18 cellular contexts compared by ENCODE assay signal in the genomic region with DNA sequence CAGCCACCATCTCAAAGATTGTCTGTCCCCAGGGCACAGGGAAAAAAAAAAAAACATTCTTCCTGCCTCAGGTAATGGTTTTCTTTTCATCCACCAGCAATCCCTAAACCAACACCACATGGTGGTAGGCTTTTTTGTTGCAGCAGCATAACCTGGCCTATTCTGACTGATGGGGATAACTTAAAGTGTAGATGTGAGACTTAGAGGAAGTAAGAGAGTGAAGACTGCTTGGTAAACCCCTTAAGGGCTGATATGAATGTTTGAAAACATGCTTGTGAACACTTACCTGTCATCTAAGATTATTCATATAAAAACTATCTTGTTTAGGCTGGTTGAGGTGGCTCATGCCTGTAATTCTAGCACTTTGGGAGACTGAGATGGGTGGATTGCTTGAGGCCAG.
DNase-seq lines count a peak whose midpoint lies in the region; ATAC-seq and TF ChIP-seq lines count a peak whose summit lies in the region.
"Had no signal": no experiment of that assay in that cellular context is flagged by ENCODE, and none has a peak within 500 bp of the region (broad histone marks: within the 10 kb centered on the region; RNA-seq: fewer than 3 reads in every experiment).

No MANE protein-coding gene starts in this region.

- H3K4me3 Mint-ChIP-seq in activated CD4-positive, alpha-beta T cell treated with anti-CD3 and anti-CD28 coated beads, Interleukin-2, amount 10 ng/mL, durations not matched to agents 7 days and 5 days, result no peak overlapping the region
- H3K4me3 Mint-ChIP-seq in IgD-negative memory B cell, result peak overlapping the region in 2 of 4 donors; percentile 25 to 47
- H3K4me3 Mint-ChIP-seq in activated naive CD8-positive, alpha-beta T cell treated with anti-CD3 and anti-CD28 coated beads for 36 hours, result no peak overlapping the region

- no peak for TF ChIP-seq CTCF in smooth muscle cell (IDR thresholded peaks at IDR 0.05; ENCODE audit: borderline replicate concordance, insufficient read depth, poor library complexity, severe bottlenecking)

- peak overlapping the region; percentile 47 for H3K27ac Mint-ChIP-seq in activated CD4-positive, alpha-beta T cell treated with anti-CD3 and anti-CD28 coated beads, Interleukin-2, amount 10 ng/mL, durations not matched to agents 7 days and 5 days
- H3K27ac Mint-ChIP-seq in IgD-negative memory B cell, result peak overlapping the region in 2 of 3 donors; percentile 18 to 35
- peak overlapping the region; percentile 91 for H3K27ac Mint-ChIP-seq in activated naive CD8-positive, alpha-beta T cell treated with anti-CD3 and anti-CD28 coated beads for 36 hours

- H3K9me3 ChIP-seq in smooth muscle cell (replicated peaks; ENCODE audit: low read depth), result no peaks in the 10 kb centered on the region
- H3K9me3 ChIP-seq: neutrophil, upper lobe of left lung had no signal

- CTCF ChIA-PET in activated CD4-positive, alpha-beta T cell treated with anti-CD3 and anti-CD28 coated beads, Interleukin-2, amount 10 ng/mL, durations not matched to agents 7 days and 5 days (lab: Charles Lee), result interaction anchor here (1.0 to 2.6 kb wide), 3 partner anchors 8 to 249 kb away, joined by 3 to 6 read pairs (median 3); no protein-coding TSS in a partner anchor

- no peak for ATAC-seq in HG03175 (IDR thresholded peaks at IDR 0.05; ENCODE audit: unreplicated experiment)
- ATAC-seq: heart right ventricle, right cardiac atrium had no signal

- H3K4me1 Mint-ChIP-seq in activated CD4-positive, alpha-beta T cell treated with anti-CD3 and anti-CD28 coated beads, Interleukin-2, amount 10 ng/mL, durations not matched to agents 7 days and 5 days, result peaks cover 53% of the 10 kb centered on the region
- peaks cover 36 to 40% (median 40%) of the 10 kb centered on the region in 3 donors for H3K4me1 Mint-ChIP-seq in IgD-negative memory B cell
- H3K4me1 Mint-ChIP-seq in activated naive CD8-positive, alpha-beta T cell treated with anti-CD3 and anti-CD28 coated beads for 36 hours, result peaks cover 35% of the 10 kb centered on the region

- H4K20me1 ChIP-seq in smooth muscle cell (ENCODE audit: low read depth), result no peaks in the 10 kb centered on the region

- no peak overlapping the region for H2AFZ ChIP-seq in smooth muscle cell (ENCODE audit: low read depth)

- no peak overlapping the region for H3K4me3 ChIP-seq in smooth muscle cell
- H3K4me3 ChIP-seq: A549, heart right ventricle, upper lobe of left lung had no signal

- H3K4me2 ChIP-seq in smooth muscle cell, result no peak overlapping the region
- H3K4me2 ChIP-seq: A549 had no signal

- peaks cover 11% of the 10 kb centered on the region for H3K9me3 Mint-ChIP-seq in activated CD4-positive, alpha-beta T cell treated with anti-CD3 and anti-CD28 coated beads, Interleukin-2, amount 10 ng/mL, durations not matched to agents 7 days and 5 days
- peaks cover 0 to 7% (median 4%) of the 10 kb centered on the region in 3 donors for H3K9me3 Mint-ChIP-seq in IgD-negative memory B cell
- H3K9me3 Mint-ChIP-seq in activated naive CD8-positive, alpha-beta T cell treated with anti-CD3 and anti-CD28 coated beads for 36 hours, result peaks cover 6% of the 10 kb centered on the region

- H3K9ac ChIP-seq in smooth muscle cell (ENCODE audit: low read depth), result no peak overlapping the region

- no peaks in the 10 kb centered on the region for H3K79me2 ChIP-seq in smooth muscle cell (ENCODE audit: low read depth)

- POLR2A ChIA-PET in activated CD4-positive, alpha-beta T cell treated with anti-CD3 and anti-CD28 coated beads, Interleukin-2, amount 10 ng/mL, durations not matched to agents 7 days and 5 days (lab: Charles Lee), result no interaction called here

- H3K27me3 Mint-ChIP-seq in activated CD4-positive, alpha-beta T cell treated with anti-CD3 and anti-CD28 coated beads, Interleukin-2, amount 10 ng/mL, durations not matched to agents 7 days and 5 days, result no peaks in the 10 kb centered on the region
- no peaks in the 10 kb centered on the region for H3K27me3 Mint-ChIP-seq in IgD-negative memory B cell
- no peaks in the 10 kb centered on the region for H3K27me3 Mint-ChIP-seq in activated naive CD8-positive, alpha-beta T cell treated with anti-CD3 and anti-CD28 coated beads for 36 hours

- H3F3A ChIP-seq in smooth muscle cell (ENCODE audit: low read depth), result no peaks in the 10 kb centered on the region

- no peaks in the 10 kb centered on the region for H3K4me1 ChIP-seq in smooth muscle cell (ENCODE audit: low read depth)
- H3K4me1 ChIP-seq: upper lobe of left lung had no signal

- DNase-seq in activated CD4-positive, alpha-beta T cell treated with anti-CD3 and anti-CD28 coated beads, Interleukin-2, amount 10 ng/mL, durations not matched to agents 7 days and 5 days, result no peak
- no peak for DNase-seq in activated CD4-positive, alpha-beta T cell treated with anti-CD3 and anti-CD28 coated beads, Interleukin-2, amount 50 U/mL, for 1 hour
- no peak for DNase-seq in activated naive CD8-positive, alpha-beta T cell treated with anti-CD3 and anti-CD28 coated beads for 36 hours
- DNase-seq in smooth muscle cell (lab: John Stamatoyannopoulos, UW; ENCODE audit: unreplicated experiment), result no peak
- no peak for DNase-seq in NCI-H524 treated with DMSO at 0.1 percent for 48 hours (lab: John Stamatoyannopoulos, UW)
- no peak for DNase-seq in cerebellum (ENCODE audit: low spot score)
- DNase-seq: activated gamma-delta T cell treated with Interleukin-2 at 50 U/mL for 16 hours; GDM1; heart right ventricle; KG1; NK-92 treated with Interleukin-12 subunit alpha and Interleukin-12 subunit beta, amount 100 ng/mL, for 24 hours; right cardiac atrium; stimulated activated CD4-positive, alpha-beta T cell treated with anti-CD3 and anti-CD28 coated beads, Interleukin-4, amount 100 ng/mL, for 24 hours; upper lobe of left lung had no signal

- peak overlapping the region; percentile 48 for H3K27ac ChIP-seq in smooth muscle cell (ENCODE audit: low read depth)
- H3K27ac ChIP-seq: A549, neutrophil, upper lobe of left lung had no signal

- no peaks in the 10 kb centered on the region for H3K27me3 ChIP-seq in smooth muscle cell (ENCODE audit: low read depth)
- H3K27me3 ChIP-seq: heart right ventricle, neutrophil, upper lobe of left lung had no signal

- H3K36me3 Mint-ChIP-seq in activated CD4-positive, alpha-beta T cell treated with anti-CD3 and anti-CD28 coated beads, Interleukin-2, amount 10 ng/mL, durations not matched to agents 7 days and 5 days (ENCODE audit: low read depth), result peaks cover 22% of the 10 kb centered on the region
- no peaks in the 10 kb centered on the region for H3K36me3 Mint-ChIP-seq in IgD-negative memory B cell
- H3K36me3 Mint-ChIP-seq in activated naive CD8-positive, alpha-beta T cell treated with anti-CD3 and anti-CD28 coated beads for 36 hours, result peaks cover 13% of the 10 kb centered on the region

- no peaks in the 10 kb centered on the region for H3K36me3 ChIP-seq in smooth muscle cell (ENCODE audit: low read depth)
- H3K36me3 ChIP-seq: heart right ventricle, neutrophil, upper lobe of left lung had no signal

Comparison
In these comparisons a context has a peak if more than half of its experiments do, and no peak if none do; other contexts are left out.
1. H3K27ac Mint-ChIP-seq: peak in every context shown above with its lines; median percentile 91 in activated naive CD8-positive, alpha-beta T cell treated with anti-CD3 and anti-CD28 coated beads for 36 hours; 47 in activated CD4-positive, alpha-beta T cell treated with anti-CD3 and anti-CD28 coated beads, Interleukin-2, amount 10 ng/mL, durations not matched to agents 7 days and 5 days; 26 in IgD-negative memory B cell.